30 cellular contexts compared by ENCODE assay signal in genomic region chr17:51150932-51151331, GRCh38.
"Had no signal": no experiment of that assay in that cellular context is flagged by ENCODE, and none has a peak within 500 bp of the region (broad histone marks: within the 10 kb centered on the region; RNA-seq: fewer than 3 reads in every experiment).

No MANE protein-coding gene starts in this region.

- H3K27ac ChIP-seq: SJCRH30, SK-N-MC had no signal

- H3K9me3 Mint-ChIP-seq: activated CD4-positive, alpha-beta T cell treated with anti-CD3 and anti-CD28 coated beads, Interleukin-2, amount 10 ng/mL, durations not matched to agents 7 days and 5 days; activated naive CD4-positive, alpha-beta T cell treated with anti-CD3 and anti-CD28 coated beads for 36 hours; activated naive CD8-positive, alpha-beta T cell treated with anti-CD3 and anti-CD28 coated beads, Interleukin-2, amount 50 U/mL, for 24 hours; activated T-cell treated with anti-CD3 and anti-CD28 coated beads, Interleukin-2, amount 50 U/mL, for 24 hours; activated T-helper 2 cell treated with anti-CD3 and anti-CD28 coated beads, Interferon-gamma antibody, Interleukin-2, Interleukin-4, amounts not matched to agents 10 μg/mL and 5 μg/mL and 100 μg/mL, durations not matched to agents 14 hours and 24 hours and 36 hours; brain; central memory CD8-positive, alpha-beta T cell had no signal

- H3K4me1 Mint-ChIP-seq: brain; central memory CD8-positive, alpha-beta T cell; WTC11 had no signal

- H3K27me3 ChIP-seq: SJCRH30 had no signal

- DNase-seq: activated CD4-positive, alpha-beta T cell treated with anti-CD3 and anti-CD28 coated beads for 36 hours; activated CD4-positive, alpha-beta T cell treated with anti-CD3 and anti-CD28 coated beads, Interleukin-2, amount 10 ng/mL, durations not matched to agents 7 days and 5 days; activated CD4-positive, alpha-beta T cell treated with anti-CD3 and anti-CD28 coated beads, Interleukin-2, amount 50 U/mL, for 48 hours; activated CD8-positive, alpha-beta T cell treated with anti-CD3 and anti-CD28 coated beads, Interleukin-2, amount 10 ng/mL, durations not matched to agents 7 days and 5 days; activated gamma-delta T cell; activated naive CD4-positive, alpha-beta T cell treated with anti-CD3 and anti-CD28 coated beads for 36 hours; activated naive CD8-positive, alpha-beta T cell treated with anti-CD3 and anti-CD28 coated beads, Interleukin-2, amount 50 U/mL, for 24 hours; activated T-cell treated with anti-CD3 and anti-CD28 coated beads, Interleukin-2, amount 50 U/mL, for 24 hours; anterior cingulate cortex; Kasumi-1; MM.1S; MV-4-11; NCI-H1092; NCI-H1436 treated with DMSO at 0.1 percent for 48 hours; NCI-H1694 treated with DMSO at 0.1 percent for 48 hours; NCI-H2029; NCI-H345; NCI-H524 treated with DMSO at 0.1 percent for 48 hours; NK-92 treated with Interleukin-12 subunit alpha and Interleukin-12 subunit beta, amount 100 ng/mL, for 24 hours; PC-9; SHP77; SJCRH30; T1000 had no signal

- H3K27me3 Mint-ChIP-seq: activated CD4-positive, alpha-beta T cell treated with anti-CD3 and anti-CD28 coated beads for 36 hours; activated CD4-positive, alpha-beta T cell treated with anti-CD3 and anti-CD28 coated beads, Interleukin-2, amount 10 ng/mL, durations not matched to agents 7 days and 5 days; activated naive CD8-positive, alpha-beta T cell; activated naive CD8-positive, alpha-beta T cell treated with anti-CD3 and anti-CD28 coated beads, Interleukin-2, amount 50 U/mL, for 24 hours; activated T-cell treated with anti-CD3 and anti-CD28 coated beads, Interleukin-2, amount 50 U/mL, for 24 hours; central memory CD8-positive, alpha-beta T cell had no signal

- ATAC-seq: activated CD4-positive, alpha-beta T cell treated with anti-CD3 and anti-CD28 coated beads for 36 hours; activated CD4-positive, CD25-positive, alpha-beta regulatory T cell treated with anti-CD3 and anti-CD28 coated beads, Interleukin-2, amount 50 U/mL, for 24 hours; activated CD8-positive, alpha-beta T cell treated with anti-CD3 and anti-CD28 coated beads, Interleukin-2, amount 10 ng/mL, durations not matched to agents 7 days and 5 days; activated naive CD8-positive, alpha-beta T cell treated with anti-CD3 and anti-CD28 coated beads, Interleukin-2, amount 50 U/mL, for 24 hours; WTC11 had no signal

- H3K9me3 ChIP-seq: SJCRH30 had no signal

- H3K27ac Mint-ChIP-seq: activated CD4-positive, alpha-beta T cell treated with anti-CD3 and anti-CD28 coated beads for 36 hours; activated CD4-positive, alpha-beta T cell treated with anti-CD3 and anti-CD28 coated beads, Interleukin-2, amount 10 ng/mL, durations not matched to agents 7 days and 5 days; activated CD8-positive, alpha-beta T cell treated with anti-CD3 and anti-CD28 coated beads, Interleukin-2, amount 10 ng/mL, durations not matched to agents 7 days and 5 days; activated naive CD4-positive, alpha-beta T cell treated with anti-CD3 and anti-CD28 coated beads for 36 hours; activated naive CD8-positive, alpha-beta T cell; activated naive CD8-positive, alpha-beta T cell treated with anti-CD3 and anti-CD28 coated beads, Interleukin-2, amount 50 U/mL, for 24 hours; activated T-cell treated with anti-CD3 and anti-CD28 coated beads, Interleukin-2, amount 50 U/mL, for 24 hours; activated T-helper 2 cell treated with anti-CD3 and anti-CD28 coated beads, Interferon-gamma antibody, Interleukin-2, Interleukin-4, amounts not matched to agents 10 μg/mL and 5 μg/mL and 100 μg/mL, durations not matched to agents 14 hours and 24 hours and 36 hours; WTC11 had no signal

- H3K4me3 ChIP-seq: SJCRH30, SK-N-MC had no signal

- H3K4me3 Mint-ChIP-seq: activated CD4-positive, alpha-beta T cell treated with anti-CD3 and anti-CD28 coated beads for 36 hours; activated CD4-positive, alpha-beta T cell treated with anti-CD3 and anti-CD28 coated beads, Interleukin-2, amount 10 ng/mL, durations not matched to agents 7 days and 5 days; activated CD8-positive, alpha-beta T cell treated with anti-CD3 and anti-CD28 coated beads, Interleukin-2, amount 10 ng/mL, durations not matched to agents 7 days and 5 days; activated naive CD4-positive, alpha-beta T cell treated with anti-CD3 and anti-CD28 coated beads for 36 hours; activated naive CD8-positive, alpha-beta T cell; activated naive CD8-positive, alpha-beta T cell treated with anti-CD3 and anti-CD28 coated beads, Interleukin-2, amount 50 U/mL, for 24 hours; activated T-cell treated with anti-CD3 and anti-CD28 coated beads, Interleukin-2, amount 50 U/mL, for 24 hours; central memory CD8-positive, alpha-beta T cell; WTC11 had no signal

- H3K36me3 Mint-ChIP-seq: activated naive CD8-positive, alpha-beta T cell had no signal
